Comparison of ENCODE assay signal across 1 cellular context in the genomic region with DNA sequence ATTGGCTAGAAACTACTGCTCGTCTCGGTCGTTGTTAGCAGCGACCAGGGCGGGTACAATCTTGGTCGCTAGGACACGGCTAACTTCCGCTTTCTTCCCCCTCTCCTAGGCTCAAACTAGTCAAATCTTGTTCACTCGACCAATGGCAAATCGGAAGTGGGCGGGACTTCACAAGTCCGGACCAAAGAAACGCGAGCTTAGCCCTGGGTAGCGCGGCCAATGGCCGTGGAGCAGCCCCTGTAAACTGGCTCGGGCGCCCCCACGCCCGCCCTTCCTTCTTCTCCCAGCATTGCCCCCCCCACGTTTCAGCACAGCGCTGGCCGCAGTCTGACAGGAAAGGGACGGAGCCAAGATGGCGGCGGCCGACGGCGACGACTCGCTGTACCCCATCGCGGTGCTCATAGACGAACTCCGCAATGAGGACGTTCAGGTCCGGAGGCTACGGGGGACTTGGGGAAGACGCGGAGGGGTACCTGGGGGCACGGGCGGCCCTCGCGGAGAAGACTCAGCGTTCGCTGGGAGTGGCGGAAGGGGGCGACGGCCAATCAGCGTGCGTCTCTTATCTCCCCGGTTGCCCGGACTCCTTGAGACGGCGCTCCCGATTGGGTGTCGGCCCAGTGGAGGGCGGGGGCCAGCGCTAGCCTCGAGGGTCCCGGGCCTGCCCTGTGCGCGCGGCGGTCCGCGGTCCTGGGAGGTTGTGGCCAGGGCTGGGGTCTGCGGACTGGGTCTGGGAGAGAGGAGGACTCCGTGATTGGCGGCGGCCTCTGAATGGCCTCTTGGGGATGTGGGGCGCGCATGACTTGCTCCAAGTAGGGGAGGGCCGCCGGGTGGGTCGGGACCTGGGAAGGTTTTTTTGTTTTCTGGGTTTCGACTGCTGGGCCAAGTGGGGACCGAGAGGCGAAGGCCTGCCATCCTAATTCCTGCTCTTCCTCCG.
TF ChIP-seq lines count a peak whose summit lies in the region.

TSS of gene PPP2R1A (plus strand) at position 308 of the 934 bp plus-strand sequence. CDS start at position 353, 45 bp downstream.

TF ChIP-seq in K562, 482 proteins besides CTCF, POLR2A, EP300 and RAD21 (continued from another document):
- TF ChIP-seq BCLAF1 (IDR thresholded peaks at IDR 0.05; ENCODE audit: borderline replicate concordance in 1 of 2, control insufficient read depth in 1 of 2, low read depth in 2 of 2, low read length in 1 of 2): no peak
- TF ChIP-seq CBX2 (IDR thresholded peaks at IDR 0.05; ENCODE audit: insufficient read depth, low read length, poor library complexity, severe bottlenecking): no peak
- no peak for TF ChIP-seq ZNF75A (CRISPR knock-in tag; IDR thresholded peaks at IDR 0.05)
- TF ChIP-seq, protein P1, sequence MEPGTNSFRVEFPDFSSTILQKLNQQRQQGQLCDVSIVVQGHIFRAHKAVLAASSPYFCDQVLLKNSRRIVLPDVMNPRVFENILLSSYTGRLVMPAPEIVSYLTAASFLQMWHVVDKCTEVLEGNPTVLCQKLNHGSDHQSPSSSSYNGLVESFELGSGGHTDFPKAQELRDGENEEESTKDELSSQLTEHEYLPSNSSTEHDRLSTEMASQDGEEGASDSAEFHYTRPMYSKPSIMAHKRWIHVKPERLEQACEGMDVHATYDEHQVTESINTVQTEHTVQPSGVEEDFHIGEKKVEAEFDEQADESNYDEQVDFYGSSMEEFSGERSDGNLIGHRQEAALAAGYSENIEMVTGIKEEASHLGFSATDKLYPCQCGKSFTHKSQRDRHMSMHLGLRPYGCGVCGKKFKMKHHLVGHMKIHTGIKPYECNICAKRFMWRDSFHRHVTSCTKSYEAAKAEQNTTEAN (CRISPR knock-in tag; IDR thresholded peaks at IDR 0.05): no peak; the same call in 1 of the 2 replicates
- no peak for TF ChIP-seq SREBF1 (IDR thresholded peaks at IDR 0.05; ENCODE audit: borderline replicate concordance, low read depth, low read length)
- no peak for TF ChIP-seq SMC3 (conservative IDR thresholded peaks at IDR 0.05; ENCODE audit: insufficient read depth, low read depth, low read length)
- TF ChIP-seq RB1 (IDR thresholded peaks at IDR 0.05; ENCODE audit: low read depth): peak; percentile 35; the same call in 1 of the 2 replicates
- TF ChIP-seq TCF3 (CRISPR knock-in tag; IDR thresholded peaks at IDR 0.05): no peak
- TF ChIP-seq E2F3 (CRISPR knock-in tag; IDR thresholded peaks at IDR 0.05): no peak
- TF ChIP-seq CHD2 (IDR thresholded peaks at IDR 0.05; ENCODE audit: low read depth, low read length): peak; percentile 63
- no peak for TF ChIP-seq FOXA1 (IDR thresholded peaks at IDR 0.05; ENCODE audit: borderline replicate concordance)
- no peak for TF ChIP-seq NCOR1 (IDR thresholded peaks at IDR 0.05)
- TF ChIP-seq, protein P2, sequence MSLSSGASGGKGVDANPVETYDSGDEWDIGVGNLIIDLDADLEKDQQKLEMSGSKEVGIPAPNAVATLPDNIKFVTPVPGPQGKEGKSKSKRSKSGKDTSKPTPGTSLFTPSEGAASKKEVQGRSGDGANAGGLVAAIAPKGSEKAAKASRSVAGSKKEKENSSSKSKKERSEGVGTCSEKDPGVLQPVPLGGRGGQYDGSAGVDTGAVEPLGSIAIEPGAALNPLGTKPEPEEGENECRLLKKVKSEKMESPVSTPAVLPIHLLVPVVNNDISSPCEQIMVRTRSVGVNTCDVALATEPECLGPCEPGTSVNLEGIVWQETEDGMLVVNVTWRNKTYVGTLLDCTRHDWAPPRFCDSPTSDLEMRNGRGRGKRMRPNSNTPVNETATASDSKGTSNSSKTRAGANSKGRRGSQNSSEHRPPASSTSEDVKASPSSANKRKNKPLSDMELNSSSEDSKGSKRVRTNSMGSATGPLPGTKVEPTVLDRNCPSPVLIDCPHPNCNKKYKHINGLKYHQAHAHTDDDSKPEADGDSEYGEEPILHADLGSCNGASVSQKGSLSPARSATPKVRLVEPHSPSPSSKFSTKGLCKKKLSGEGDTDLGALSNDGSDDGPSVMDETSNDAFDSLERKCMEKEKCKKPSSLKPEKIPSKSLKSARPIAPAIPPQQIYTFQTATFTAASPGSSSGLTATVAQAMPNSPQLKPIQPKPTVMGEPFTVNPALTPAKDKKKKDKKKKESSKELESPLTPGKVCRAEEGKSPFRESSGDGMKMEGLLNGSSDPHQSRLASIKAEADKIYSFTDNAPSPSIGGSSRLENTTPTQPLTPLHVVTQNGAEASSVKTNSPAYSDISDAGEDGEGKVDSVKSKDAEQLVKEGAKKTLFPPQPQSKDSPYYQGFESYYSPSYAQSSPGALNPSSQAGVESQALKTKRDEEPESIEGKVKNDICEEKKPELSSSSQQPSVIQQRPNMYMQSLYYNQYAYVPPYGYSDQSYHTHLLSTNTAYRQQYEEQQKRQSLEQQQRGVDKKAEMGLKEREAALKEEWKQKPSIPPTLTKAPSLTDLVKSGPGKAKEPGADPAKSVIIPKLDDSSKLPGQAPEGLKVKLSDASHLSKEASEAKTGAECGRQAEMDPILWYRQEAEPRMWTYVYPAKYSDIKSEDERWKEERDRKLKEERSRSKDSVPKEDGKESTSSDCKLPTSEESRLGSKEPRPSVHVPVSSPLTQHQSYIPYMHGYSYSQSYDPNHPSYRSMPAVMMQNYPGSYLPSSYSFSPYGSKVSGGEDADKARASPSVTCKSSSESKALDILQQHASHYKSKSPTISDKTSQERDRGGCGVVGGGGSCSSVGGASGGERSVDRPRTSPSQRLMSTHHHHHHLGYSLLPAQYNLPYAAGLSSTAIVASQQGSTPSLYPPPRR (CRISPR knock-in tag; IDR thresholded peaks at IDR 0.05; ENCODE audit: borderline replicate concordance): no peak
- TF ChIP-seq KAT8 (IDR thresholded peaks at IDR 0.05; ENCODE audit: low read depth): no peak
- TF ChIP-seq, protein P3, sequence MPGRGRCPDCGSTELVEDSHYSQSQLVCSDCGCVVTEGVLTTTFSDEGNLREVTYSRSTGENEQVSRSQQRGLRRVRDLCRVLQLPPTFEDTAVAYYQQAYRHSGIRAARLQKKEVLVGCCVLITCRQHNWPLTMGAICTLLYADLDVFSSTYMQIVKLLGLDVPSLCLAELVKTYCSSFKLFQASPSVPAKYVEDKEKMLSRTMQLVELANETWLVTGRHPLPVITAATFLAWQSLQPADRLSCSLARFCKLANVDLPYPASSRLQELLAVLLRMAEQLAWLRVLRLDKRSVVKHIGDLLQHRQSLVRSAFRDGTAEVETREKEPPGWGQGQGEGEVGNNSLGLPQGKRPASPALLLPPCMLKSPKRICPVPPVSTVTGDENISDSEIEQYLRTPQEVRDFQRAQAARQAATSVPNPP (IDR thresholded peaks at IDR 0.05; ENCODE audit: borderline replicate concordance, insufficient read depth, insufficient read length): no peak
- TF ChIP-seq XRCC5 (IDR thresholded peaks at IDR 0.05; ENCODE audit: low read depth, low read length): no peak; the same call in 1 of the 2 replicates
- no peak for TF ChIP-seq ZFP30 (CRISPR knock-in tag; IDR thresholded peaks at IDR 0.05; ENCODE audit: borderline replicate concordance)
TF ChIP-seq in K562: peak in this region for 129.
